ENCODE assay signal across 8 cellular contexts in genomic region chr19:47471733-47472457, GRCh38. TPM values are rescaled to one million over a fixed set of nuclear protein-coding genes. Genes with fewer than 3 reads are reported as not detected.
A peak's percentile ranks its signal among the peaks of the same experiment; 100 is the strongest.
DNase-seq lines count a peak whose midpoint lies in the region; ATAC-seq lines count a peak whose summit lies in the region.

SLC8A2 (minus strand) TSS chr19:47471893; CDS start chr19:47466403, 5,490 bp downstream.

- ATAC-seq in HG02759 (IDR thresholded peaks at IDR 0.05; ENCODE audit: unreplicated experiment): no peak
- no peak for ATAC-seq in GM19397 (IDR thresholded peaks at IDR 0.05; ENCODE audit: unreplicated experiment)

- H3K27me3 Mint-ChIP-seq in activated naive CD8-positive, alpha-beta T cell treated with anti-CD3 and anti-CD28 coated beads for 36 hours: peaks cover 67% of the 10 kb centered on the region

- intact Hi-C loops in head of caudate nucleus (cut with DNase I) (no loop called here), posterior cingulate gyrus (cut with DNase I) (no loop called here)

- H3K9ac ChIP-seq in HUES6 (ENCODE audit: low read length): no peak within 1 kb of the TSS

- no peak within 1 kb of the TSS for H3K27ac ChIP-seq in HUES6 (ENCODE audit: low read depth, low read length)

- no peaks in the 10 kb centered on the region for H3K9me3 Mint-ChIP-seq in activated naive CD8-positive, alpha-beta T cell treated with anti-CD3 and anti-CD28 coated beads for 36 hours

- H3K27me3 ChIP-seq in HUES6 (ENCODE audit: control insufficient read depth, insufficient read depth, low read length): peaks cover 27% of the 10 kb centered on the region

- peaks cover 11% of the 10 kb centered on the region for H3K4me1 Mint-ChIP-seq in activated naive CD8-positive, alpha-beta T cell treated with anti-CD3 and anti-CD28 coated beads for 36 hours

- peak within 1 kb of the TSS; percentile 2 for H3K4me3 Mint-ChIP-seq in activated naive CD8-positive, alpha-beta T cell treated with anti-CD3 and anti-CD28 coated beads for 36 hours

- peaks cover 31% of the 10 kb centered on the region for H3K4me1 ChIP-seq in HUES6 (ENCODE audit: control insufficient read depth, insufficient read depth, low read length)

- peaks cover 3% of the 10 kb centered on the region; the same call in 1 of the 2 replicates for H3K36me3 ChIP-seq in HUES6 (ENCODE audit: control insufficient read depth, insufficient read depth, low read length)

- DNase-seq in CD1c-positive myeloid dendritic cell (ENCODE audit: extremely low spot score) (peak; percentile 63), SHP77 (lab: John Stamatoyannopoulos, UW) (peak; percentile 30 to 34), head of caudate nucleus (peak in 37 of 42 donors; percentile 29 to 82 (median 57)), posterior cingulate gyrus (peak in 9 of 10 donors; percentile 43 to 93 (median 67))
- DNase-seq in activated naive CD8-positive, alpha-beta T cell treated with anti-CD3 and anti-CD28 coated beads for 36 hours: peak; percentile 59

- H3K36me3 Mint-ChIP-seq in activated naive CD8-positive, alpha-beta T cell treated with anti-CD3 and anti-CD28 coated beads for 36 hours: no peaks in the 10 kb centered on the region

- no peak within 1 kb of the TSS for H3K27ac Mint-ChIP-seq in activated naive CD8-positive, alpha-beta T cell treated with anti-CD3 and anti-CD28 coated beads for 36 hours

- peak within 1 kb of the TSS; percentile 75 for H3K4me3 ChIP-seq in HUES6 (ENCODE audit: low read depth, low read length)

- no peaks in the 10 kb centered on the region for H3K9me3 ChIP-seq in HUES6 (ENCODE audit: control insufficient read depth, insufficient read depth, low read depth, low read length)

RNA-seq across cellular contexts. Expression of gene SLC8A2, which starts in this region (rescaled TPM):
- total RNA-seq in activated naive CD8-positive, alpha-beta T cell treated with anti-CD3 and anti-CD28 coated beads for 36 hours: under 1 TPM; 0.37 to 0.38 TPM

Comparison
In these comparisons a context has a peak if more than half of its experiments do, and no peak if none do; other contexts are left out.
1. Peak in DNase-seq in activated naive CD8-positive, alpha-beta T cell treated with anti-CD3 and anti-CD28 coated beads for 36 hours; RNA of the gene not detected or under 1 TPM.